In the genomic region with DNA sequence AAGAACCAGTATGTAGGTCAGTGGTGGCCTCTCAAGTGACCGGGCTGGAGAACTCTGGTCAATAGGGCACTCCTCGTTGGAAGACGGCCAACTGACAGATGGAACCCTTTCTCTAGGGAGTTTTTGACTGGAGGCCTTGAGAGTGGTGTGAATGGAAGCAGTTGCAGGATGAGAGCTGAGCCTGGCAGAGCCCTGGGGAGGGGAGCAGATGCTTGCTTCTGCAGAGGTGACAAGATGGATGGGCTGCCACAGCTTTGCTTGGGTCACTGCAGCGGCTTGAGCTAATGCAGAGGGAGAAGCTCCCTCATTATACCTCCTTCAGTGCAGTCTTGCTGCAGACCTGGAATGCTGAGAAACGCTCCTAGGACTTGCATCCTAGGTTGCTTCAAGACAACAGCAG, we compare ENCODE assay signal across 21 cellular contexts.
A peak's percentile ranks its signal among the peaks of the same experiment; 100 is the strongest.
DNase-seq lines count a peak whose midpoint lies in the region; ATAC-seq, FAIRE-seq and TF ChIP-seq lines count a peak whose summit lies in the region.
"Had no signal": no experiment of that assay in that cellular context is flagged by ENCODE, and none has a peak within 500 bp of the region (broad histone marks: within the 10 kb centered on the region; RNA-seq: fewer than 3 reads in every experiment).

No MANE protein-coding gene starts in this region.

- H3K4me1 ChIP-seq in HCT116 (ENCODE audit: control insufficient read depth in 1 of 2, insufficient read depth in 2 of 2, low read length in 2 of 2): no peaks in the 10 kb centered on the region

- H4K20me1 ChIP-seq in HCT116 (ENCODE audit: insufficient read depth): no peaks in the 10 kb centered on the region

- H3K27ac ChIP-seq in HCT116 (ENCODE audit: low read depth, low read length): no peak overlapping the region
- H3K27ac ChIP-seq: SK-N-MC had no signal

- POLR2A ChIA-PET in HCT116 (lab: Charles Lee): no interaction called here
- POLR2A ChIA-PET in HEK293T (lab: Yijun Ruan, JAX): no interaction called here

- H3K9me3 ChIP-seq in HCT116 (ENCODE audit: control insufficient read depth in 1 of 2, insufficient read depth in 1 of 2, low read depth in 1 of 2, low read length in 2 of 2): no peaks in the 10 kb centered on the region

- no peak overlapping the region for H2AFZ ChIP-seq in HCT116 (ENCODE audit: low read depth, low read length, poor library complexity, severe bottlenecking)

- no peaks in the 10 kb centered on the region for H3K79me2 ChIP-seq in HCT116 (ENCODE audit: insufficient read depth, low read length)

- TF ChIP-seq POLR2A in HCT116 (IDR thresholded peaks at IDR 0.05; ENCODE audit: borderline replicate concordance, extremely low read depth, insufficient read depth, insufficient read length): no peak

- TF ChIP-seq RAD21 in HCT116 (IDR thresholded peaks at IDR 0.05; ENCODE audit: low read depth): no peak

- DNase-seq in HCT116 (ENCODE audit: low read depth, low spot score) (no peak), NCI-H2227 (lab: John Stamatoyannopoulos, UW; ENCODE audit: unreplicated experiment) (peak; percentile 41), bronchial epithelial cell (ENCODE audit: low read depth) (no peak), pons (ENCODE audit: low spot score) (peak; percentile 3), HEK293T (ENCODE audit: extremely low spot score) (no peak), Right ventricle myocardium superior (no peak)
- DNase-seq in stimulated activated CD4-positive, alpha-beta T cell treated with anti-CD3 and anti-CD28 coated beads, Interleukin-2, amount 100 ng/mL, for 48 hours: no peak
- DNase-seq: ACHN; C1 segment of cervical spinal cord; CD8-positive, alpha-beta memory T cell; GF-D8; HFFc6; KG1; MV-4-11; NCI-H2029 treated with DMSO at 0.1 percent for 48 hours; NCI-H526; OCI-M1; SHP77 had no signal

- no peaks in the 10 kb centered on the region for H3K9me2 ChIP-seq in HCT116 (ENCODE audit: insufficient read depth)

- peak; percentile 7 for FAIRE-seq in bronchial epithelial cell (lab: Jason Lieb, UNC)
- FAIRE-seq: D721Med had no signal

- ATAC-seq in HCT116 (no peak), GM21528 (IDR thresholded peaks at IDR 0.05; ENCODE audit: low FRiP score, unreplicated experiment) (no peak), Right ventricle myocardium superior (ENCODE audit: poor library complexity) (no peak)

- no TSS peak for BruUV-seq in HCT116 (replicated peaks; lab: Mats Ljungman, UMichigan)

- H3K4me2 ChIP-seq in HCT116 (ENCODE audit: low read length): no peak overlapping the region

- intact Hi-C loops in HCT116 (cut with micrococcal nuclease) (no loop called here), Right ventricle myocardium superior (cut with DNase I) (no loop called here)

- H3K9ac ChIP-seq in HCT116 (ENCODE audit: low read length): no peak overlapping the region

- H3K36me3 ChIP-seq in HCT116 (ENCODE audit: control insufficient read depth in 1 of 2, insufficient read depth in 2 of 2, low read length in 2 of 2) (no peaks in the 10 kb centered on the region), bronchial epithelial cell (ENCODE audit: control insufficient read depth, insufficient read depth, low read length) (no peaks in the 10 kb centered on the region)

- peaks cover 10% of the 10 kb centered on the region; the same call in 1 of the 2 replicates for H3K27me3 ChIP-seq in HCT116 (ENCODE audit: insufficient read depth, low read length)
- H3K27me3 ChIP-seq in bronchial epithelial cell (ENCODE audit: control insufficient read depth, insufficient read depth, low read length): no peaks in the 10 kb centered on the region

- RAD21 ChIA-PET in HCT116 (lab: Charles Lee; ENCODE audit: low non-redundant PET in 1 of 2, low total read pairs in 2 of 2, uncharacterized antibody in 2 of 2, unreplicated experiment in 2 of 2): no interaction called here

- H3K4me3 ChIP-seq in HCT116 (replicated peaks in 1 of 2; ENCODE audit: low read depth in 1 of 2, low read length in 2 of 2): no peak overlapping the region
- H3K4me3 ChIP-seq in bronchial epithelial cell (ENCODE audit: low read depth, low read length): no peak overlapping the region
- H3K4me3 ChIP-seq: SK-N-MC had no signal

- no peak for TF ChIP-seq CTCF in HCT116 (IDR thresholded peaks at IDR 0.05 in 2 of 3, conservative IDR thresholded peaks at IDR 0.05 in 1 of 3; ENCODE audit: borderline replicate concordance in 1 of 3, insufficient read depth in 1 of 3, low read depth in 2 of 3, low read length in 2 of 3)
- no peak for TF ChIP-seq CTCF in bronchial epithelial cell (IDR thresholded peaks at IDR 0.05; ENCODE audit: insufficient read depth, low read length, severe bottlenecking)

- CTCF ChIA-PET in HCT116 (lab: Charles Lee): no interaction called here
- CTCF ChIA-PET in HEK293T (lab: Yijun Ruan, JAX): interaction anchor here (0.6 kb wide), 1 partner anchor 277 kb away, joined by 4 read pairs; no protein-coding TSS in a partner anchor

TF ChIP-seq in HCT116, 20 proteins besides CTCF, POLR2A, EP300 and RAD21:
- TF ChIP-seq POLR2AphosphoS5 (IDR thresholded peaks at IDR 0.05; ENCODE audit: low read depth, low read length): no peak
- TF ChIP-seq TCF7L2 (IDR thresholded peaks at IDR 0.05; ENCODE audit: borderline replicate concordance, extremely low read depth, insufficient read depth, insufficient read length): no peak
- TF ChIP-seq SIN3A (IDR thresholded peaks at IDR 0.05; ENCODE audit: low read depth): no peak
- TF ChIP-seq CBX3 (IDR thresholded peaks at IDR 0.05; ENCODE audit: low read depth): no peak
- TF ChIP-seq ZFX (IDR thresholded peaks at IDR 0.05): 0 out of 2 replicates have a peak, but pooled peaks have one; percentile 15
- no peak for TF ChIP-seq FOSL1 (IDR thresholded peaks at IDR 0.05; ENCODE audit: low read depth)

TF ChIP-seq in HEK293T, 16 proteins besides CTCF, POLR2A, EP300 and RAD21:
- TF ChIP-seq L3MBTL2 (conservative IDR thresholded peaks at IDR 0.05) (no peak), BHLHE40 (IDR thresholded peaks at IDR 0.05; ENCODE audit: borderline replicate concordance) (no peak), FOXK2 (IDR thresholded peaks at IDR 0.05) (no peak), SUZ12 (IDR thresholded peaks at IDR 0.05) (no peak), NFRKB (IDR thresholded peaks at IDR 0.05) (no peak), SP1 (IDR thresholded peaks at IDR 0.05) (no peak), TARDBP (IDR thresholded peaks at IDR 0.05) (no peak), FOXA1 (IDR thresholded peaks at IDR 0.05) (no peak), FOXM1 (IDR thresholded peaks at IDR 0.05; ENCODE audit: borderline replicate concordance) (no peak), ARNT (IDR thresholded peaks at IDR 0.05) (no peak)

Comparison
In these comparisons a context has a peak if more than half of its experiments do, and no peak if none do; other contexts are left out.
1. DNase-seq: peak in NCI-H2227 (single experiment) and pons (single experiment); none in HCT116 (single experiment), bronchial epithelial cell (single experiment), HEK293T (single experiment), stimulated activated CD4-positive, alpha-beta T cell treated with anti-CD3 and anti-CD28 coated beads, Interleukin-2, amount 100 ng/mL, for 48 hours (0 of 2) and Right ventricle myocardium superior (single experiment).